In the genomic region with DNA sequence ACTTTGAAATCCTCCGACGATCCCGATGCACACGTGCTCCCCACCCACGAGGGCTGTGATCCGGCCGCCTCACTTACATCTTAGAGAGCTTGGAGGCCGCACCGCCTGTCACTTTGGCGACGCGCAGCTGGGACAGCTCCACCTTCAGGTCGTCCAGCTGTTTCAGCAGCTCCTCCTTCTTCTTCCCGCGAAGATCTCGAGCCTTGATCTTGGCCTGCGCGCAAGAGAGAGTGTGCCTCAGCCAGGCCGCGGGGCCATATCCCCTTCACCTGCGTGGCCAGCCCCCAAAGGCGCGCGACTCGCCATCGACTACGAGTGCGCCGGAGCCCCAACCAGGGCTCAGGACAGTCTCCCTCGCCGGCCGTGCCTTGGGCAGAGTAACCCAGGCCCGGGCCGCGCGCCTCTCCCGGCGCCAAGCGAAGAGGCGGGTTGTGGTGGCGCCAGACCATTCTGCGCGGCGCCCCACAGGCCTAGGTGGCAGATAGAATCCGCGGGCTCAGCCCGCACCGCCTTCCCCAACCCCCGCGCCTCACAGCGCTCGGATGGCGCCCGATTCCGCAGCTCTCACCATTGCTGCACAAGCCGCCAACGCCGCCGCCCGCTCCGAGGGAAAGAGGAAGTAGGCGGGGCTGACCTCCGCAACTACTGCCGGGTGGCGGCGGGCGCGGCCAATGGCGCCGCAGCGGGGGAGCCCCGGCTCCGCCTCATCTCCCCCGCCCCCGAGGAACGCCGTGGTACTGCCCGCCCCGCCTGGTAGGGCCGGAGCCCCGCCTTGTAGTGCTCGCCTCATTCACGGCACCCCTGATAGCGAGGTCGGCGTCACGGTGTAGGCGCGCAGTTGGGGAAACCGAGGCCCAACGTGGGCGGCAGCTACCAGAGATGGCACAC, we compare ENCODE assay signal across 7 cellular contexts.
DNase-seq lines count a peak whose midpoint lies in the region; ATAC-seq and TF ChIP-seq lines count a peak whose summit lies in the region.

A gene (plus strand): TSS at position 789 of the 888 bp plus-strand sequence. CDS start 7,161 bp downstream, outside the sequence.
A gene (minus strand): TSS at position 616 of the 888 bp plus-strand sequence. CDS start 45 bp downstream, at position 571.

- DNase-seq in NCI-H2081 (lab: John Stamatoyannopoulos, UW), result peak; percentile 92 to 95
- DNase-seq in T-helper 9 cell, result peak; percentile 94
- peak; percentile 74 for DNase-seq in astrocyte of the cerebellum (ENCODE audit: low read depth)
- peak; percentile 99 for DNase-seq in hepatic stellate cell (ENCODE audit: low spot score)
- peak; percentile 74 for DNase-seq in retinal pigment epithelial cell (ENCODE audit: low read depth)

- ATAC-seq in GM18519 (IDR thresholded peaks at IDR 0.05; ENCODE audit: low FRiP score, unreplicated experiment) (peak; percentile 78), HG03045 (IDR thresholded peaks at IDR 0.05; ENCODE audit: unreplicated experiment) (peak; percentile 91)

- TF ChIP-seq CTCF in astrocyte of the cerebellum (IDR thresholded peaks at IDR 0.05; ENCODE audit: low read depth, low read length, missing control alignments) (peak; percentile 34), retinal pigment epithelial cell (conservative IDR thresholded peaks at IDR 0.05; ENCODE audit: low read depth, low read length) (peak; percentile 12)

- in situ Hi-C loops in astrocyte of the cerebellum (cut with HindIII; ENCODE audit: low sequenced_read_pairs), result no loop called here

- H3K4me3 ChIP-seq in astrocyte of the cerebellum (ENCODE audit: low read depth, low read length), result peak within 1 kb of the TSS; percentile 92
- peak within 1 kb of the TSS; percentile 75 for H3K4me3 ChIP-seq in retinal pigment epithelial cell (ENCODE audit: low read length)

Comparison
In these comparisons a context has a peak if more than half of its experiments do, and no peak if none do; other contexts are left out.
1. Peak in every context shown above with its lines: DNase-seq, ATAC-seq and H3K4me3 ChIP-seq.